30 cellular contexts compared by ENCODE assay signal in genomic region chr1:12073796-12074195, GRCh38. TPM values are rescaled to one million over a fixed set of nuclear protein-coding genes. Genes with fewer than 3 reads are reported as not detected.
"Had no signal": no experiment of that assay in that cellular context is flagged by ENCODE, and none has a peak within 500 bp of the region (broad histone marks: within the 10 kb centered on the region; RNA-seq: fewer than 3 reads in every experiment).

No MANE protein-coding gene starts in this region.

- FAIRE-seq: endothelial cell of umbilical vein, islet of Langerhans, urothelium cell line had no signal

- H3K4me1 ChIP-seq: esophagus muscularis mucosa, foreskin keratinocyte, gastroesophageal sphincter, lower lobe of right lung, parathyroid adenoma, prostate gland, testis, tibial artery, upper lobe of left lung had no signal

- H3K9ac ChIP-seq: parathyroid adenoma had no signal

- ATAC-seq: foreskin keratinocyte; gastroesophageal sphincter; heart left ventricle; left ventricle myocardium superior; lower lobe of right lung; naive thymus-derived CD8-positive, alpha-beta T cell; sciatic nerve; stimulated activated memory B cell treated with anti-CD40 and anti-IgM and Interleukin-4, amounts not matched to agents 10 μg/mL and 1 μg/mL and 100 μg/mL, for 72 hours; stimulated activated naive CD8-positive, alpha-beta T cell treated with anti-CD3 and anti-CD28 coated beads, Interleukin-15, Interleukin-2, amounts not matched to agents 100 U/mL and 50 U/mL, for 24 hours had no signal

- H3K4me3 ChIP-seq: coronary artery, esophagus muscularis mucosa, gastroesophageal sphincter, heart left ventricle, lower lobe of right lung, prostate gland, right atrium auricular region, smooth muscle cell, testis, tibial artery, upper lobe of left lung had no signal

- H3K36me3 ChIP-seq: esophagus muscularis mucosa, gastroesophageal sphincter, heart left ventricle, lower lobe of right lung, neutrophil, prostate gland, right atrium auricular region, tibial artery, upper lobe of left lung had no signal

- H2AFZ ChIP-seq: parathyroid adenoma had no signal

- DNase-seq: dermis blood vessel endothelial cell; effector memory CD4-positive, alpha-beta T cell; foreskin keratinocyte; hippocampal formation; kidney glomerular epithelial cell; left ventricle myocardium superior; lower lobe of right lung; naive thymus-derived CD8-positive, alpha-beta T cell; stimulated activated CD4-positive, alpha-beta T cell treated with anti-CD3 and anti-CD28 coated beads, Interleukin-4, amount 100 ng/mL, for 4 hours; stimulated activated naive CD8-positive, alpha-beta T cell treated with anti-CD3 and anti-CD28 coated beads, Interleukin-15, Interleukin-2, amounts not matched to agents 100 U/mL and 50 U/mL, for 24 hours; substantia nigra; testis; tibial artery; upper lobe of left lung had no signal

- H3K27ac ChIP-seq: coronary artery, esophagus muscularis mucosa, foreskin keratinocyte, gastroesophageal sphincter, heart left ventricle, lower lobe of right lung, neutrophil, parathyroid adenoma, prostate gland, right atrium auricular region, testis, tibial artery, upper lobe of left lung had no signal

- H3K79me2 ChIP-seq: parathyroid adenoma had no signal

- H3K27me3 ChIP-seq: right atrium auricular region, testis, upper lobe of left lung had no signal

- H3K9me3 ChIP-seq: lower lobe of right lung, neutrophil, prostate gland, right atrium auricular region, testis, tibial artery, upper lobe of left lung had no signal

- H3K4me2 ChIP-seq: smooth muscle cell had no signal

RNA-seq across cellular contexts. Expression of gene TNFRSF8, which starts 10.7 kb away (rescaled TPM):
- total RNA-seq: endothelial cell of umbilical vein; fibroblast of lung; naive thymus-derived CD8-positive, alpha-beta T cell had no signal
- polyA plus RNA-seq: naive thymus-derived CD8-positive, alpha-beta T cell; neural cell had no signal
